In the genomic region with DNA sequence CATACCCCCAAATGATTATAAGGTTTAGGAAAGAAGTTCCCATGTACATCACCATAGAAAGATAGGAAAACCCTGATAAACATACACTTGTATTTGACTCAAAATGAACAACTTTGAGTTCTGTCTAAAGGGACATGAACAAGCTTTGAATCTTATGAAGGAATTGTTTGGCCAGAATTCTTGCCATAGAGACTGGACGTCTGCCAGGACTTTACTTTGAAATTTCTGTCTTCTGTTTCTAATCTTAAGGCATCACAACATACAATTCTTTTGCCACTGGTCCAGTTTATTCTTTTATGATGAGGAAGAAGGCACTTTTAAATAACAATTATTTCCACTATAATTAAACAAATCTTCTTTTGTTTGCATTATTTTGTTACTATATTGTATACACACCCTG, we compare ENCODE assay signal across 29 cellular contexts. TPM values are rescaled to one million over a fixed set of nuclear protein-coding genes. Genes with fewer than 3 reads are reported as not detected.
"Had no signal": no experiment of that assay in that cellular context is flagged by ENCODE, and none has a peak within 500 bp of the region (broad histone marks: within the 10 kb centered on the region; RNA-seq: fewer than 3 reads in every experiment).

No MANE protein-coding gene starts in this region.

- H3K9me3 ChIP-seq: breast epithelium, gastrocnemius medialis, thoracic aorta, vagina had no signal

- H3K36me3 ChIP-seq: breast epithelium, thoracic aorta, vagina, WERI-Rb-1 had no signal

- H3K4me1 ChIP-seq: breast epithelium, gastrocnemius medialis, vagina had no signal

- H3K27me3 ChIP-seq: breast epithelium, dorsolateral prefrontal cortex, gastrocnemius medialis, vagina had no signal

- DNase-seq: activated CD4-positive, alpha-beta T cell treated with anti-CD3 and anti-CD28 coated beads for 48 hours; activated CD4-positive, alpha-beta T cell treated with anti-CD3 and anti-CD28 coated beads, Interleukin-2, amount 50 U/mL, for 48 hours; activated CD8-positive, alpha-beta memory T cell treated with anti-CD3 and anti-CD28 coated beads for 24 hours; activated effector memory CD4-positive, alpha-beta T cell treated with Interleukin-2 at 50 U/mL for 16 hours; activated naive CD4-positive, alpha-beta T cell treated with anti-CD3 and anti-CD28 coated beads, Interleukin-2, amount 10 ng/mL, durations not matched to agents 7 days and 5 days; activated naive CD8-positive, alpha-beta T cell treated with anti-CD3 and anti-CD28 coated beads, Interleukin-2, amount 10 ng/mL, durations not matched to agents 7 days and 5 days; amniotic stem cell; dorsolateral prefrontal cortex; effector memory CD4-positive, alpha-beta T cell; gastrocnemius medialis; glutamatergic neuron; left cardiac atrium; left ventricle myocardium superior; posterior cingulate gyrus; right cardiac atrium; stimulated activated CD4-positive, alpha-beta T cell treated with anti-CD3 and anti-CD28 coated beads, Interleukin-12 subunit alpha, Interleukin-12 subunit beta, amount 100 ng/mL, for 4 hours; stimulated activated CD4-positive, alpha-beta T cell treated with anti-CD3 and anti-CD28 coated beads, Interleukin-4, amount 100 ng/mL, for 1 hour; SW 1271; T-helper 9 cell; WERI-Rb-1 had no signal

- H3K4me3 ChIP-seq: breast epithelium, dorsolateral prefrontal cortex, gastrocnemius medialis, skin epidermis, thoracic aorta, vagina had no signal

RNA-seq across cellular contexts. Expression of a gene that starts 26.2 kb away (rescaled TPM):
- total RNA-seq: gastrocnemius medialis, left ventricle myocardium superior, vagina had no signal

RNA-seq across cellular contexts. Expression of a gene that starts 39.3 kb away (rescaled TPM):
- total RNA-seq: epithelial cell of proximal tubule, gastrocnemius medialis, left ventricle myocardium superior, mesenteric fat pad, mucosa of gallbladder, osteoblast, right cardiac atrium, subcutaneous adipose tissue, thoracic aorta, vagina had no signal
